21 cellular contexts compared by ENCODE assay signal in genomic region chr3:9828801-9829755, GRCh38. TPM values are rescaled to one million over a fixed set of nuclear protein-coding genes. Genes with fewer than 3 reads are reported as not detected.
"Had no signal": no experiment of that assay in that cellular context is flagged by ENCODE, and none has a peak within 500 bp of the region (broad histone marks: within the 10 kb centered on the region; RNA-seq: fewer than 3 reads in every experiment).

No MANE protein-coding gene starts in this region.

- H3K27me3 Mint-ChIP-seq: naive thymus-derived CD4-positive, alpha-beta T cell; type B pancreatic cell had no signal

- H3K27ac ChIP-seq: coronary artery, hepatocyte, pancreas, prostate gland, skin epidermis had no signal

- H3K27me3 ChIP-seq: hepatocyte, pancreas had no signal

- H3K4me3 ChIP-seq: coronary artery, hepatocyte, pancreas, prostate gland, skin epidermis had no signal

- H3K36me3 ChIP-seq: pancreas, prostate gland had no signal

- H2AFZ ChIP-seq: hepatocyte had no signal

- H3K4me3 Mint-ChIP-seq: naive thymus-derived CD4-positive, alpha-beta T cell; neural crest cell; type B pancreatic cell had no signal

- H3K36me3 Mint-ChIP-seq: type B pancreatic cell had no signal

- H3K4me1 Mint-ChIP-seq: neural crest cell had no signal

- FAIRE-seq: kidney, pancreas, urothelium cell line had no signal

- H3K9me3 Mint-ChIP-seq: naive thymus-derived CD4-positive, alpha-beta T cell; neural crest cell; type B pancreatic cell had no signal

- H3K27ac Mint-ChIP-seq: type B pancreatic cell had no signal

- DNase-seq: effector CD4-positive, alpha-beta T cell; foreskin melanocyte; kidney; left colon; mammary epithelial cell; naive thymus-derived CD4-positive, alpha-beta T cell; nucleus accumbens; pancreas; stimulated activated CD4-positive, alpha-beta T cell treated with anti-CD3 and anti-CD28 coated beads, Interleukin-12 subunit alpha, Interleukin-12 subunit beta, amount 100 ng/mL, for 4 hours; stimulated activated naive CD4-positive, alpha-beta T cell treated with Interleukin-2 at 50 U/mL for 16 hours had no signal

- H3K4me1 ChIP-seq: pancreas, prostate gland had no signal

- H3K4me2 ChIP-seq: hepatocyte had no signal

- H3K79me2 ChIP-seq: hepatocyte had no signal

- H3K9me3 ChIP-seq: pancreas, prostate gland had no signal

- ATAC-seq: left colon; naive thymus-derived CD4-positive, alpha-beta T cell; pancreas; sciatic nerve had no signal

RNA-seq across cellular contexts. Expression of gene CIDEC, which starts 51.0 kb away (rescaled TPM):
- total RNA-seq: chondrocyte; dermis microvascular lymphatic vessel endothelial cell; kidney; mononuclear cell; naive thymus-derived CD4-positive, alpha-beta T cell; neural crest cell had no signal
- polyA plus RNA-seq: naive thymus-derived CD4-positive, alpha-beta T cell had no signal
